19 cellular contexts compared by ENCODE assay signal in genomic region chr3:178263236-178263916, GRCh38.
A peak's percentile ranks its signal among the peaks of the same experiment; 100 is the strongest.
DNase-seq lines count a peak whose midpoint lies in the region; TF ChIP-seq lines count a peak whose summit lies in the region.
"Had no signal": no experiment of that assay in that cellular context is flagged by ENCODE, and none has a peak within 500 bp of the region (broad histone marks: within the 10 kb centered on the region; RNA-seq: fewer than 3 reads in every experiment).

No MANE protein-coding gene starts in this region.

- 40% methylated on average over 2 of the region's 2 CpGs for WGBS in smooth muscle cell (ENCODE audit: low lambda C conversion rate)

- no peaks in the 10 kb centered on the region for H3K79me2 ChIP-seq in smooth muscle cell (ENCODE audit: low read depth)
- H3K79me2 ChIP-seq: parathyroid adenoma had no signal

- 0 out of 2 replicates have a peak overlapping the region, but pooled peaks have one; percentile 15 for H3K27ac ChIP-seq in SK-N-MC
- no peak overlapping the region for H3K27ac ChIP-seq in smooth muscle cell (ENCODE audit: low read depth)
- H3K27ac ChIP-seq: 22Rv1, KMS-11, parathyroid adenoma had no signal

- peaks cover 10% of the 10 kb centered on the region for H3K4me1 ChIP-seq in smooth muscle cell (ENCODE audit: low read depth)
- H3K4me1 ChIP-seq: parathyroid adenoma had no signal

- H3K4me2 ChIP-seq in smooth muscle cell: peak overlapping the region; percentile 3
- H3K4me2 ChIP-seq: KMS-11 had no signal

- peak overlapping the region; percentile 73 for H2AFZ ChIP-seq in smooth muscle cell (ENCODE audit: low read depth)
- H2AFZ ChIP-seq: parathyroid adenoma had no signal

- TF ChIP-seq CTCF in foreskin fibroblast (IDR thresholded peaks at IDR 0.05; ENCODE audit: low read depth, low read length) (no peak), smooth muscle cell (IDR thresholded peaks at IDR 0.05; ENCODE audit: borderline replicate concordance, insufficient read depth, poor library complexity, severe bottlenecking) (no peak)

- H3F3A ChIP-seq in smooth muscle cell (ENCODE audit: low read depth): peaks cover 23% of the 10 kb centered on the region

- H3K9ac ChIP-seq in SK-N-MC (ENCODE audit: insufficient read length) (no peak overlapping the region), smooth muscle cell (ENCODE audit: low read depth) (no peak overlapping the region)
- H3K9ac ChIP-seq: KMS-11, parathyroid adenoma had no signal

- H4K20me1 ChIP-seq in smooth muscle cell (ENCODE audit: low read depth): no peaks in the 10 kb centered on the region

- H3K36me3 ChIP-seq in SK-N-MC (ENCODE audit: insufficient read depth, low read length) (no peaks in the 10 kb centered on the region), smooth muscle cell (ENCODE audit: low read depth) (no peaks in the 10 kb centered on the region)
- H3K36me3 ChIP-seq: BE2C had no signal

- H3K27me3 ChIP-seq in smooth muscle cell (ENCODE audit: low read depth): no peaks in the 10 kb centered on the region
- H3K27me3 ChIP-seq: BE2C had no signal

- H3K4me3 ChIP-seq in SK-N-MC (no peak overlapping the region), foreskin fibroblast (ENCODE audit: low read depth in 1 of 2, low read length in 2 of 2) (no peak overlapping the region), smooth muscle cell (no peak overlapping the region)

- H3K9me3 ChIP-seq in SK-N-MC (ENCODE audit: low read depth, low read length) (no peaks in the 10 kb centered on the region), smooth muscle cell (replicated peaks; ENCODE audit: low read depth) (no peaks in the 10 kb centered on the region)
- H3K9me3 ChIP-seq: BE2C had no signal

- peak; percentile 2 for DNase-seq in NCI-H1694 (lab: John Stamatoyannopoulos, UW)
- DNase-seq in NCI-H1694 treated with DMSO at 0.1 percent for 48 hours (lab: John Stamatoyannopoulos, UW): no peak
- no peak for DNase-seq in SK-N-MC (ENCODE audit: low read depth, low spot score)
- peak; percentile 11 to 12 for DNase-seq in foreskin fibroblast
- no peak for DNase-seq in smooth muscle cell (lab: John Stamatoyannopoulos, UW; ENCODE audit: unreplicated experiment)
- no peak for DNase-seq in DMS153 treated with DMSO at 0.1 percent for 48 hours (lab: John Stamatoyannopoulos, UW; ENCODE audit: unreplicated experiment)
- DNase-seq in LoVo (ENCODE audit: low spot score): no peak
- DNase-seq in NCI-H1105 treated with DMSO at 0.1 percent for 48 hours (lab: John Stamatoyannopoulos, UW): no peak
- DNase-seq: activated CD4-positive, alpha-beta T cell treated with anti-CD3 and anti-CD28 coated beads for 36 hours; BE2C; Caco-2; glutamatergic neuron; NCI-H146; NCI-H446; SHP77; stimulated activated CD4-positive, alpha-beta T cell treated with anti-CD3 and anti-CD28 coated beads, Interleukin-4, amount 100 ng/mL, for 24 hours had no signal

Comparison
In these comparisons a context has a peak if more than half of its experiments do, and no peak if none do; other contexts are left out.
1. DNase-seq: peak in NCI-H1694 (single experiment) and foreskin fibroblast (2 of 2); none in NCI-H1694 treated with DMSO at 0.1 percent for 48 hours (single experiment), SK-N-MC (single experiment), smooth muscle cell (single experiment), DMS153 treated with DMSO at 0.1 percent for 48 hours (single experiment), LoVo (single experiment) and NCI-H1105 treated with DMSO at 0.1 percent for 48 hours (single experiment).